31 cellular contexts compared by ENCODE assay signal in genomic region chr12:101620762-101621133, GRCh38. TPM values are rescaled to one million over a fixed set of nuclear protein-coding genes. Genes with fewer than 3 reads are reported as not detected.
A peak's percentile ranks its signal among the peaks of the same experiment; 100 is the strongest.
DNase-seq lines count a peak whose midpoint lies in the region; TF ChIP-seq lines count a peak whose summit lies in the region.
"Had no signal": no experiment of that assay in that cellular context is flagged by ENCODE, and none has a peak within 500 bp of the region (broad histone marks: within the 10 kb centered on the region; RNA-seq: fewer than 3 reads in every experiment).

No MANE protein-coding gene starts in this region.

- no peak overlapping the region for H3K56ac ChIP-seq in H9 (ENCODE audit: insufficient read length, low read depth, low read length)

- POLR2A ChIA-PET in OCI-LY7 (lab: Charles Lee): no interaction called here

- H3K27ac ChIP-seq in OCI-LY7 (ENCODE audit: low read depth, low read length, poor library complexity, severe bottlenecking) (no peak overlapping the region), H9 (ENCODE audit: insufficient read length, low read depth, low read length) (no peak overlapping the region), dorsolateral prefrontal cortex (no peak overlapping the region)
- H3K27ac ChIP-seq: adrenal gland had no signal

- DNase-seq in AML-193 (lab: John Stamatoyannopoulos, UW): peak; percentile 7 to 22
- peak; percentile 68 for DNase-seq in COLO829 (ENCODE audit: low spot score)
- no peak for DNase-seq in OCI-LY7 (ENCODE audit: low spot score)
- peak; percentile 8 for DNase-seq in pons (ENCODE audit: low spot score)
- DNase-seq in midbrain (lab: John Stamatoyannopoulos, UW): no peak
- no peak for DNase-seq in H9
- DNase-seq in dorsolateral prefrontal cortex: no peak
- DNase-seq in activated CD4-positive, CD25-positive, alpha-beta regulatory T cell treated with anti-CD3 and anti-CD28 coated beads, Interleukin-2, amount 50 U/mL, for 72 hours: no peak
- DNase-seq: activated B cell treated with CpG ODN at 0.5 μM for 24 hours; activated naive CD4-positive, alpha-beta T cell; activated T-cell treated with anti-CD3 and anti-CD28 coated beads, Interleukin-2, amount 50 U/mL, for 72 hours; adrenal gland; CD4-positive, CD25-positive, alpha-beta regulatory T cell; EL; islet precursor cell; Kasumi-1; left ventricle myocardium superior; natural killer cell; NCI-H1092; NCI-H2029 treated with DMSO at 0.1 percent for 48 hours; NCI-H526 treated with DMSO at 0.1 percent for 48 hours; occipital lobe; stimulated activated CD4-positive, alpha-beta T cell treated with anti-CD3 and anti-CD28 coated beads, Interleukin-2, amount 100 ng/mL, for 24 hours; substantia nigra had no signal

- no peak overlapping the region for H3K4me3 Mint-ChIP-seq in H9
- H3K4me3 Mint-ChIP-seq: activated B cell treated with CpG ODN at 0.5 μM for 24 hours; activated T-cell treated with anti-CD3 and anti-CD28 coated beads, Interleukin-2, amount 50 U/mL, for 72 hours; brain; CD4-positive, CD25-positive, alpha-beta regulatory T cell; mesothelial cell of epicardium; natural killer cell had no signal

- intact Hi-C loops in OCI-LY7 (cut with micrococcal nuclease; ENCODE audit: unreplicated experiment): no loop called here
- intact Hi-C loops in dorsolateral prefrontal cortex (cut with DNase I): no loop called here

- H3K79me1 ChIP-seq in H9 (ENCODE audit: insufficient read depth, low read depth, low read length, poor library complexity, severe bottlenecking): no peaks in the 10 kb centered on the region

- no TSS peak for BruUV-seq in OCI-LY7 (replicated peaks; lab: Mats Ljungman, UMichigan)

- no peaks in the 10 kb centered on the region for H3K4me1 Mint-ChIP-seq in H9

- H2BK12ac ChIP-seq in H9 (ENCODE audit: insufficient read length, low read depth, low read length): no peak overlapping the region

- no peaks in the 10 kb centered on the region for H3K36me3 Mint-ChIP-seq in H9 (ENCODE audit: insufficient read depth in 1 of 3, low read depth in 3 of 3)
- H3K36me3 Mint-ChIP-seq: brain; CD4-positive, CD25-positive, alpha-beta regulatory T cell; mesothelial cell of epicardium; natural killer cell had no signal

- H2AFZ ChIP-seq in OCI-LY7 (ENCODE audit: low read length): peak overlapping the region; percentile 76
- no peak overlapping the region for H2AFZ ChIP-seq in H9 (ENCODE audit: low read length)

- no peaks in the 10 kb centered on the region for H3K23me2 ChIP-seq in H9 (ENCODE audit: insufficient read length, low read depth, low read length, poor library complexity, severe bottlenecking)

- H2BK120ac ChIP-seq in H9 (ENCODE audit: low read depth, low read length, poor library complexity, severe bottlenecking): no peak overlapping the region

- peaks cover 34% of the 10 kb centered on the region for H3K4me1 ChIP-seq in OCI-LY7 (ENCODE audit: insufficient read depth, low read length, poor library complexity, severe bottlenecking)
- H3K4me1 ChIP-seq in H9 (ENCODE audit: insufficient read depth, low read length): no peaks in the 10 kb centered on the region; the same call in 1 of the 2 replicates

- no peak overlapping the region for H3K4ac ChIP-seq in H9 (ENCODE audit: low read depth, low read length)

- peak overlapping the region; percentile 27 for H3K4me2 ChIP-seq in OCI-LY7 (ENCODE audit: low read length)
- no peak overlapping the region for H3K4me2 ChIP-seq in H9 (ENCODE audit: insufficient read depth, insufficient read length, low read length)
- H3K4me2 ChIP-seq: smooth muscle cell had no signal

- H2BK15ac ChIP-seq in H9 (ENCODE audit: low read depth, low read length): no peak overlapping the region

- H3K9me3 ChIP-seq in OCI-LY7 (ENCODE audit: low read length) (no peaks in the 10 kb centered on the region), H9 (ENCODE audit: control insufficient read depth, low read depth, low read length) (no peaks in the 10 kb centered on the region)
- H3K9me3 ChIP-seq: adrenal gland had no signal

- H4K20me1 ChIP-seq in OCI-LY7 (ENCODE audit: insufficient read depth, low read length) (no peaks in the 10 kb centered on the region), H9 (ENCODE audit: control insufficient read depth, insufficient read depth, insufficient read length) (no peaks in the 10 kb centered on the region)

- H2BK5ac ChIP-seq in H9 (ENCODE audit: insufficient read length, low read length): no peak overlapping the region

- no peak for TF ChIP-seq CTCF in OCI-LY7 (conservative IDR thresholded peaks at IDR 0.05; ENCODE audit: low read length)
- TF ChIP-seq CTCF in H9 (conservative IDR thresholded peaks at IDR 0.05): no peak
- TF ChIP-seq CTCF in dorsolateral prefrontal cortex (IDR thresholded peaks at IDR 0.05 in 54 of 56, conservative IDR thresholded peaks at IDR 0.05 in 2 of 56; ENCODE audit: low read depth in 1 of 56, partially characterized antibody in 56 of 56): no peak

- H3K79me2 ChIP-seq in OCI-LY7 (ENCODE audit: insufficient read depth, low read depth, low read length): no peaks in the 10 kb centered on the region
- H3K79me2 ChIP-seq in H9 (ENCODE audit: insufficient read depth, low read length): no peaks in the 10 kb centered on the region

- H3K9ac ChIP-seq in H9 (ENCODE audit: extremely low read depth, insufficient read length, low read length): no peak overlapping the region

- no peak overlapping the region for H4K5ac ChIP-seq in H9 (ENCODE audit: insufficient read length, low read depth, low read length)

- no peaks in the 10 kb centered on the region for H3K36me3 ChIP-seq in OCI-LY7 (ENCODE audit: insufficient read depth, low read length)
- H3K36me3 ChIP-seq: adrenal gland had no signal

- no peaks in the 10 kb centered on the region for H3K9me3 Mint-ChIP-seq in H9
- H3K9me3 Mint-ChIP-seq: activated B cell treated with CpG ODN at 0.5 μM for 24 hours; activated T-cell treated with anti-CD3 and anti-CD28 coated beads, Interleukin-2, amount 50 U/mL, for 72 hours; brain; mesothelial cell of epicardium; natural killer cell had no signal

- H3K27me3 Mint-ChIP-seq in H9 (ENCODE audit: low read depth): no peaks in the 10 kb centered on the region
- H3K27me3 Mint-ChIP-seq: activated B cell treated with CpG ODN at 0.5 μM for 24 hours, brain had no signal

- H3K9me2 ChIP-seq in OCI-LY7 (ENCODE audit: insufficient read depth, low read length): 0 out of 2 replicates have a peak, but pooled peaks cover 4% of the 10 kb centered on the region

- no peak overlapping the region for H4K8ac ChIP-seq in H9 (replicated peaks; ENCODE audit: insufficient read length, low read depth, low read length)

- no peak overlapping the region for H3T11ph ChIP-seq in H9 (ENCODE audit: low read length)

- no peaks in the 10 kb centered on the region for H3K27me3 ChIP-seq in H9 (ENCODE audit: insufficient read depth, low read length)
- H3K27me3 ChIP-seq in dorsolateral prefrontal cortex: peaks cover 0 to 23% (median 0%) of the 10 kb centered on the region in 45 donors
- H3K27me3 ChIP-seq: adrenal gland had no signal

- no peak overlapping the region for H4K91ac ChIP-seq in H9 (ENCODE audit: insufficient read length, low read depth, low read length)

- no peak overlapping the region for H3K23ac ChIP-seq in H9 (ENCODE audit: insufficient read length, low read depth, low read length)

- CTCF ChIA-PET in OCI-LY7 (lab: Charles Lee; ENCODE audit: unreplicated experiment): no interaction called here

- H2AK5ac ChIP-seq in H9 (ENCODE audit: insufficient read length, low read length): no peak overlapping the region

- H3K27ac Mint-ChIP-seq in H9: no peak overlapping the region
- H3K27ac Mint-ChIP-seq: activated B cell treated with CpG ODN at 0.5 μM for 24 hours; activated T-cell treated with anti-CD3 and anti-CD28 coated beads, Interleukin-2, amount 50 U/mL, for 72 hours; CD4-positive, CD25-positive, alpha-beta regulatory T cell; mesothelial cell of epicardium; natural killer cell had no signal

- no peak overlapping the region for H2BK20ac ChIP-seq in H9 (ENCODE audit: low read depth, low read length, poor library complexity, severe bottlenecking)

- no peak overlapping the region for H3K14ac ChIP-seq in H9 (ENCODE audit: insufficient read depth, low read length)

- WGBS in H9 (ENCODE audit: extremely low coverage, insufficient read length, low lambda C conversion rate): no CpG with 5 or more reads among the region's 2 CpGs

- H3K18ac ChIP-seq in H9 (ENCODE audit: insufficient read length, low read depth, low read length): no peak overlapping the region

- H3K4me3 ChIP-seq in OCI-LY7 (ENCODE audit: low read depth, low read length, poor library complexity, severe bottlenecking) (no peak overlapping the region), dorsolateral prefrontal cortex (no peak overlapping the region)
- H3K4me3 ChIP-seq: adrenal gland, GM12878, smooth muscle cell had no signal

RNA-seq across cellular contexts. Expression of gene MYBPC1, which starts 26.0 kb away (rescaled TPM):
- total RNA-seq in OCI-LY7 (2014; rRNA removed; shearing (Covaris generic)): not detected in 2 replicates
- total RNA-seq in OCI-LY7 (2022) (not detected in 2 replicates), H9 (2021) (not detected in 2 replicates), dorsolateral prefrontal cortex (10 to 100 TPM; 13.8 to 84.0 (median 38.6) TPM)
- total RNA-seq: activated B cell treated with CpG ODN at 0.5 μM for 24 hours; activated T-cell treated with anti-CD3 and anti-CD28 coated beads, Interleukin-2, amount 50 U/mL, for 72 hours; CD4-positive, CD25-positive, alpha-beta regulatory T cell; chondrocyte; glomerular endothelial cell; GM12878; mesothelial cell of epicardium; natural killer cell; renal cortical epithelial cell; smooth muscle cell had no signal

Comparison
In these comparisons a context has a peak if more than half of its experiments do, and no peak if none do; other contexts are left out.
1. DNase-seq: peak in AML-193 (2 of 2), COLO829 (single experiment) and pons (single experiment); none in OCI-LY7 (single experiment), midbrain (single experiment), H9 (single experiment), dorsolateral prefrontal cortex (0 of 10) and activated CD4-positive, CD25-positive, alpha-beta regulatory T cell treated with anti-CD3 and anti-CD28 coated beads, Interleukin-2, amount 50 U/mL, for 72 hours (single experiment).
2. RNA of gene MYBPC1, which starts 26.0 kb away (total RNA-seq): 13.8 to 84.0 TPM in dorsolateral prefrontal cortex; not detected in OCI-LY7 and not detected in H9; every median in the first group is over 10 times any median in the second.